Comparison of ENCODE assay signal across 20 cellular contexts in the genomic region with DNA sequence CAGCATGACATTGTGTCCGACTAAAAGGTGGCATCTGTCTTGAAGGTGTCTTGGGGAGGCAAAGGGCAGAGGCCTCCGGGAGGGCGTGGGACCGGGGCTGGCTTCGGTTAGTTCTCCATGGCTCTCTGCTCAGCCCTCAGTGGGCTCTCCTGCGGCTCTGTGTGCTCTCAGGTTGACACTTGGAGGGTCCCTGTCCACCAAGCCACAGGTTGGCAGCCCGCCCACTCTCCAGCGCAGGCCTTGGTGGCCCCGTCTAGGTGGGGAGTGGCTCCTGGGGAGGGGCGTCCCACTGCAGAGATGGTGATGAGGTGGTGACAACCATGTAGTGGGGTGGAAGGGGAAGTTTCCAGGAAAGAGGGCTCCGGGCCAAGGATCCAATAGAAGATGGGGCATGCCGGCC. TPM values are rescaled to one million over a fixed set of nuclear protein-coding genes. Genes with fewer than 3 reads are reported as not detected.
"Had no signal": no experiment of that assay in that cellular context is flagged by ENCODE, and none has a peak within 500 bp of the region (broad histone marks: within the 10 kb centered on the region; RNA-seq: fewer than 3 reads in every experiment).

No MANE protein-coding gene starts in this region.

- H3K9me3 Mint-ChIP-seq: activated CD4-positive, alpha-beta memory T cell treated with anti-CD3 and anti-CD28 coated beads for 36 hours had no signal

- H3K36me3 Mint-ChIP-seq: activated CD4-positive, alpha-beta memory T cell treated with anti-CD3 and anti-CD28 coated beads for 36 hours; brain had no signal

- H3K27ac ChIP-seq: foreskin keratinocyte, hepatocyte, parathyroid adenoma, right lobe of liver, SJSA1, tibial artery had no signal

- DNase-seq: activated CD4-positive, alpha-beta memory T cell treated with anti-CD3 and anti-CD28 coated beads for 36 hours; activated naive CD4-positive, alpha-beta T cell treated with Interleukin-2 at 50 U/mL for 16 hours; activated naive CD8-positive, alpha-beta T cell treated with anti-CD3 and anti-CD28 coated beads, Interleukin-2, amount 50 U/mL, for 24 hours; anterior cingulate cortex; caudate nucleus; foreskin keratinocyte; left cardiac atrium; midbrain; right lobe of liver; small intestine; stimulated activated CD4-positive, alpha-beta T cell treated with anti-CD3 and anti-CD28 coated beads, Interleukin-4, amount 100 ng/mL, for 24 hours; substantia nigra; T-helper 17 cell had no signal

- H3K4me3 Mint-ChIP-seq: activated CD4-positive, alpha-beta memory T cell treated with anti-CD3 and anti-CD28 coated beads for 36 hours; activated naive CD8-positive, alpha-beta T cell treated with anti-CD3 and anti-CD28 coated beads, Interleukin-2, amount 50 U/mL, for 24 hours; brain; stimulated activated memory B cell treated with anti-CD40 and anti-IgM and Interleukin-4, amounts not matched to agents 10 μg/mL and 1 μg/mL and 100 μg/mL, for 72 hours; T-helper 17 cell had no signal

- H3K27me3 Mint-ChIP-seq: activated CD4-positive, alpha-beta memory T cell treated with anti-CD3 and anti-CD28 coated beads for 36 hours; activated naive CD8-positive, alpha-beta T cell treated with anti-CD3 and anti-CD28 coated beads, Interleukin-2, amount 50 U/mL, for 24 hours; stimulated activated memory B cell treated with anti-CD40 and anti-IgM and Interleukin-4, amounts not matched to agents 10 μg/mL and 1 μg/mL and 100 μg/mL, for 72 hours had no signal

- H3K27me3 ChIP-seq: foreskin keratinocyte, hepatocyte, right lobe of liver, SJSA1 had no signal

- ATAC-seq: foreskin keratinocyte; left cardiac atrium; stimulated activated memory B cell treated with anti-CD40 and anti-IgM and Interleukin-4, amounts not matched to agents 10 μg/mL and 1 μg/mL and 100 μg/mL, for 72 hours; T-helper 17 cell had no signal

- H3K36me3 ChIP-seq: right lobe of liver, SJSA1, tibial artery had no signal

- H3K27ac Mint-ChIP-seq: brain; stimulated activated memory B cell treated with anti-CD40 and anti-IgM and Interleukin-4, amounts not matched to agents 10 μg/mL and 1 μg/mL and 100 μg/mL, for 72 hours; T-helper 17 cell had no signal

- H3K4me1 ChIP-seq: foreskin keratinocyte, parathyroid adenoma, right lobe of liver, SJSA1 had no signal

- H3K4me3 ChIP-seq: hepatocyte, right lobe of liver, SJSA1, tibial artery had no signal

- H3K9me3 ChIP-seq: right lobe of liver, SJSA1, tibial artery had no signal

RNA-seq across cellular contexts. Expression of a gene that starts 31.6 kb away (rescaled TPM):
- total RNA-seq: dermis microvascular lymphatic vessel endothelial cell, foreskin keratinocyte, SJSA1 had no signal
